Comparison of ENCODE assay signal across 14 cellular contexts in genomic region chr12:30533518-30533917, GRCh38.
"Had no signal": no experiment of that assay in that cellular context is flagged by ENCODE, and none has a peak within 500 bp of the region (broad histone marks: within the 10 kb centered on the region; RNA-seq: fewer than 3 reads in every experiment).

No MANE protein-coding gene starts in this region.

- ATAC-seq: activated CD8-positive, alpha-beta memory T cell treated with anti-CD3 and anti-CD28 coated beads, Interleukin-2, amount 10 ng/mL, durations not matched to agents 7 days and 5 days; activated T-cell treated with anti-CD3 and anti-CD28 coated beads, Interleukin-2, amount 50 U/mL, for 4 hours had no signal

- H2AFZ ChIP-seq: neural progenitor cell, parathyroid adenoma had no signal

- DNase-seq: activated CD4-positive, alpha-beta T cell treated with anti-CD3 and anti-CD28 coated beads for 1 hour; activated CD4-positive, alpha-beta T cell treated with anti-CD3 and anti-CD28 coated beads, Interleukin-2, amount 50 U/mL, for 48 hours; activated CD8-positive, alpha-beta memory T cell treated with anti-CD3 and anti-CD28 coated beads, Interleukin-2, amount 10 ng/mL, durations not matched to agents 7 days and 5 days; activated gamma-delta T cell; activated T-cell treated with anti-CD3 and anti-CD28 coated beads, Interleukin-2, amount 50 U/mL, for 4 hours; brain microvascular endothelial cell; endodermal cell; hippocampal formation; retina; stomach; uterus had no signal

- H3K36me3 ChIP-seq: brain microvascular endothelial cell, esophagus muscularis mucosa, neural progenitor cell, stomach, uterus had no signal

- H3K4me3 ChIP-seq: esophagus muscularis mucosa, neural progenitor cell, stomach, uterus had no signal

- H3K79me2 ChIP-seq: parathyroid adenoma had no signal

- H3K27ac ChIP-seq: brain microvascular endothelial cell, esophagus muscularis mucosa, neural progenitor cell, parathyroid adenoma, uterus had no signal

- H3K27me3 ChIP-seq: brain microvascular endothelial cell, esophagus muscularis mucosa, neural progenitor cell, stomach, uterus had no signal

- H3K4me1 ChIP-seq: esophagus muscularis mucosa, neural progenitor cell, parathyroid adenoma, uterus had no signal

- H3K4me2 ChIP-seq: neural progenitor cell had no signal

- H3K9me3 ChIP-seq: esophagus muscularis mucosa, stomach, uterus had no signal

- H3K9ac ChIP-seq: neural progenitor cell, parathyroid adenoma had no signal
